8 cellular contexts compared by ENCODE assay signal in the genomic region with DNA sequence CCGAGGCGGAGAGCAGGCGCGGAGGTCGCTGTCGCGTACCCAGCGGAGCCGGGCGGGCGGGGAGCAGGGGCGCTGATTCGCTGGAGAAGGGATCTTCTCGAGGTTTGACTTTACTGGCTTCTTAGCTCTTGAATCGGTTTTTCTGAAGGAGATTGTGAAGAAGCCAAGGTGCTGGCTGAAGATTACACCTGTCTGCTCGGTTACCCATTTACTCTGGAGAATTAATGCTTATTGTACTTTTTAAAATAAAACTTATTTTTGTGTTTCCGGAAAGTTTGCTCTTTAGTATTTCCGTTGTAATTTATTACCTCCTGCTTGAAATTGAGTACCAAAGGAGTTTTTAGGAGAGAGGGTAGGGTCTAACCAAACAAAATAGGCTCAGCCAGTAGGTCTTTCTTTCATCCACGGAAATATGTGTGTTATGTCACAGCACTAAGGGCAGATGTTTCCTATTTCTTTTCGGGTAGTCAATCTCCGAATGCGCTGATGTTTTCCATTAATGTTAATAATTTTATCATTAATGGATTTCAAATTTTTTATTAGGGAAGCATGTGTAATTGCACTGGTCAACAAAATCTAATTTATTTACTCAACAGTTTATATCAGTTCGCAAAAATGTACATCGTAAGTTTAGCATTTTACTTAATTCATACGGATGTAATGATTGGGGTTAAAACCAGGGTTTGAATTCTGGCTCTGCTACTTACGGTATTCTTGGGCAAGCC. TPM values are rescaled to one million over a fixed set of nuclear protein-coding genes. Genes with fewer than 3 reads are reported as not detected.
DNase-seq lines count a peak whose midpoint lies in the region; ATAC-seq, FAIRE-seq and TF ChIP-seq lines count a peak whose summit lies in the region.

No MANE protein-coding gene starts in this region.

- H3K36me3 ChIP-seq in BLaER1 treated with 17β-estradiol and CSF1 and Interleukin-3, amounts not matched to agents 10 nM and 100 nM, result peaks cover 10 to 32% (median 22%) of the 10 kb centered on the region in 11 experiments; a peak in 17 of 22 replicates
- H3K36me3 ChIP-seq in KMS-11 (ENCODE audit: insufficient read depth), result no peaks in the 10 kb centered on the region
- H3K36me3 ChIP-seq in bronchial epithelial cell (ENCODE audit: control insufficient read depth, insufficient read depth, low read length), result no peaks in the 10 kb centered on the region
- no peaks in the 10 kb centered on the region for H3K36me3 ChIP-seq in mucosa of rectum (ENCODE audit: control insufficient read depth in 2 of 2, insufficient read depth in 2 of 2, low read length in 2 of 2)

- H4K20me1 ChIP-seq in BLaER1 treated with 17β-estradiol and CSF1 and Interleukin-3, amounts not matched to agents 10 nM and 100 nM, result peaks cover 29 to 38% (median 33%) of the 10 kb centered on the region in 11 experiments
- no peaks in the 10 kb centered on the region for H4K20me1 ChIP-seq in KMS-11 (ENCODE audit: insufficient read depth)

- peaks cover 10 to 21% (median 14%) of the 10 kb centered on the region in 11 experiments; a peak in 21 of 22 replicates for H3K9me3 ChIP-seq in BLaER1 treated with 17β-estradiol and CSF1 and Interleukin-3, amounts not matched to agents 10 nM and 100 nM (replicated peaks in 1 of 11)
- H3K9me3 ChIP-seq in mucosa of rectum (ENCODE audit: control insufficient read depth in 2 of 2, low read length in 2 of 2), result no peaks in the 10 kb centered on the region

- H3K27ac ChIP-seq in BLaER1 treated with 17β-estradiol and CSF1 and Interleukin-3, amounts not matched to agents 10 nM and 100 nM, result peak overlapping the region; percentile 89 to 98 (median 95)
- peak overlapping the region; percentile 64 for H3K27ac ChIP-seq in KMS-11
- H3K27ac ChIP-seq in mucosa of rectum (ENCODE audit: low read depth in 2 of 2, low read length in 2 of 2), result peak overlapping the region; percentile 98

- ATAC-seq in GM19324 (IDR thresholded peaks at IDR 0.05; ENCODE audit: low FRiP score, unreplicated experiment) (no peak), GM18519 (IDR thresholded peaks at IDR 0.05; ENCODE audit: low FRiP score, unreplicated experiment) (no peak)

- H2AFZ ChIP-seq in KMS-11 (ENCODE audit: low read depth), result peak overlapping the region; percentile 81

- peaks cover 26 to 41% (median 35%) of the 10 kb centered on the region in 10 experiments for H3K4me1 ChIP-seq in BLaER1 treated with 17β-estradiol and CSF1 and Interleukin-3, amounts not matched to agents 10 nM and 100 nM
- H3K4me1 ChIP-seq in KMS-11 (ENCODE audit: low read depth, poor library complexity, severe bottlenecking) (peaks cover 32% of the 10 kb centered on the region), mucosa of rectum (ENCODE audit: control insufficient read depth in 2 of 2, insufficient read depth in 2 of 2, low read length in 2 of 2) (peaks cover 18 to 22% of the 10 kb centered on the region in 2 donors)

- no peaks in the 10 kb centered on the region for H3K27me3 ChIP-seq in BLaER1 treated with 17β-estradiol and CSF1 and Interleukin-3, amounts not matched to agents 10 nM and 100 nM
- H3K27me3 ChIP-seq in KMS-11 (ENCODE audit: insufficient read depth, low read depth), result no peaks in the 10 kb centered on the region
- no peaks in the 10 kb centered on the region for H3K27me3 ChIP-seq in bronchial epithelial cell (ENCODE audit: control insufficient read depth, insufficient read depth, low read length)
- H3K27me3 ChIP-seq in mucosa of rectum (ENCODE audit: control insufficient read depth in 2 of 2, insufficient read depth in 2 of 2, low read length in 2 of 2), result no peaks in the 10 kb centered on the region

- peaks cover 36% of the 10 kb centered on the region for H3K79me2 ChIP-seq in KMS-11 (ENCODE audit: insufficient read depth, low read depth)

- DNase-seq in bronchial epithelial cell (ENCODE audit: low read depth) (no peak), NCI-H446 treated with DMSO at 0.1 percent for 48 hours (lab: John Stamatoyannopoulos, UW) (no peak)
- DNase-seq in activated effector memory CD4-positive, alpha-beta T cell treated with Interleukin-2 at 50 U/mL for 16 hours, result no peak

- peak overlapping the region; percentile 78 to 96 (median 84) for H3K4me3 ChIP-seq in BLaER1 treated with 17β-estradiol and CSF1 and Interleukin-3, amounts not matched to agents 10 nM and 100 nM
- H3K4me3 ChIP-seq in KMS-11 (IDR thresholded peaks at IDR 0.05; ENCODE audit: insufficient read depth, low read depth, low read length) (no peak overlapping the region), bronchial epithelial cell (ENCODE audit: low read depth, low read length) (peak overlapping the region; percentile 76), mucosa of rectum (ENCODE audit: low read length in 2 of 2) (peak overlapping the region; percentile 92 to 93)

- peak overlapping the region; percentile 87 to 99 (median 97) for H3K9ac ChIP-seq in BLaER1 treated with 17β-estradiol and CSF1 and Interleukin-3, amounts not matched to agents 10 nM and 100 nM
- H3K9ac ChIP-seq in KMS-11 (peak overlapping the region; percentile 65; the same call in 1 of the 2 replicates), mucosa of rectum (ENCODE audit: low read depth in 1 of 2, low read length in 2 of 2) (peak overlapping the region; percentile 87 to 94)

- no peak for TF ChIP-seq CTCF in KMS-11 (conservative IDR thresholded peaks at IDR 0.05; ENCODE audit: low read depth, low read length)
- no peak for TF ChIP-seq CTCF in bronchial epithelial cell (IDR thresholded peaks at IDR 0.05; ENCODE audit: insufficient read depth, low read length, severe bottlenecking)

- H3K4me2 ChIP-seq in BLaER1 treated with 17β-estradiol and CSF1 and Interleukin-3, amounts not matched to agents 10 nM and 100 nM, result peak overlapping the region; percentile 63 to 90 (median 79)
- H3K4me2 ChIP-seq in KMS-11, result peak overlapping the region; percentile 78

- FAIRE-seq in bronchial epithelial cell (lab: Jason Lieb, UNC), result no peak

RNA-seq across cellular contexts. Expression of gene GNG5, which starts 0.5 kb away (rescaled TPM):
- total RNA-seq in bronchial epithelial cell, result 8.4 and 14.5 TPM in 2 replicates

RNA-seq across cellular contexts. Expression of gene SPATA1, which starts 0.7 kb away (rescaled TPM):
- 0.26 and 0.38 TPM in 2 replicates for total RNA-seq in bronchial epithelial cell

RNA-seq across cellular contexts. Expression of gene RPF1, which starts 27.8 kb away (rescaled TPM):
- 31.6 and 41.5 TPM in 2 replicates for total RNA-seq in bronchial epithelial cell
